Comparison of ENCODE assay signal across 1 cellular context in the genomic region with DNA sequence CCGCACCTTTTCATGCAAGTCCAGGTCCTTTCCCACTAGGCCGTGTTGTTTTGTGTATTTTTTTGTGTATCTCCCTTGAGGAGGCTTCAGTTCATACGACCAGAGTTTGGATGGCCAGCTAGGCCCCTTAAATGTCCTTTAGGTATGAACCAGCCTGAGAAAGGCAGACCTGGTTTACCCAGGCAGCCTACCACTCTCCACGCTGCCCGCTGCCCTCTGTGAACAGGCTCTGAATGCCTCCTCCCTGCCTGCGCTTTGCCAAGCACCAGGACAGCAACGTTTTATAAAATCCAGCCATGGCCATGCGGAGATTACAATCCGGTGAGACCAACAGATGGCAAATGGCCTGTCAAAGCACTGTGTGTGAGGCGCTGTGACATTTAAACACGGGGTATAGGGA.
TF ChIP-seq lines count a peak whose summit lies in the region.

No MANE protein-coding gene starts in this region.

TF ChIP-seq in GM12878, 131 proteins besides CTCF, POLR2A, EP300 and RAD21:
- TF ChIP-seq ZSCAN29 (IDR thresholded peaks at IDR 0.05) (no peak), SPI1 (IDR thresholded peaks at IDR 0.05; ENCODE audit: borderline replicate concordance, insufficient read depth, low read depth, low read length) (no peak), BCL11A (IDR thresholded peaks at IDR 0.05; ENCODE audit: low read depth, low read length) (no peak), ZNF622 (IDR thresholded peaks at IDR 0.05) (no peak), POLR2AphosphoS5 (IDR thresholded peaks at IDR 0.05; ENCODE audit: low read length) (no peak), DPF2 (IDR thresholded peaks at IDR 0.05) (no peak), IRF4 (IDR thresholded peaks at IDR 0.05; ENCODE audit: low read depth, low read length) (no peak), GABPA (IDR thresholded peaks at IDR 0.05; ENCODE audit: low read depth) (no peak), TAF1 (IDR thresholded peaks at IDR 0.05; ENCODE audit: borderline replicate concordance, low read depth, low read length) (no peak), CBX3 (IDR thresholded peaks at IDR 0.05; ENCODE audit: borderline replicate concordance, low read depth) (no peak), ZNF384 (IDR thresholded peaks at IDR 0.05; ENCODE audit: borderline replicate concordance, low read depth, low read length) (no peak)
- TF ChIP-seq, protein P1, sequence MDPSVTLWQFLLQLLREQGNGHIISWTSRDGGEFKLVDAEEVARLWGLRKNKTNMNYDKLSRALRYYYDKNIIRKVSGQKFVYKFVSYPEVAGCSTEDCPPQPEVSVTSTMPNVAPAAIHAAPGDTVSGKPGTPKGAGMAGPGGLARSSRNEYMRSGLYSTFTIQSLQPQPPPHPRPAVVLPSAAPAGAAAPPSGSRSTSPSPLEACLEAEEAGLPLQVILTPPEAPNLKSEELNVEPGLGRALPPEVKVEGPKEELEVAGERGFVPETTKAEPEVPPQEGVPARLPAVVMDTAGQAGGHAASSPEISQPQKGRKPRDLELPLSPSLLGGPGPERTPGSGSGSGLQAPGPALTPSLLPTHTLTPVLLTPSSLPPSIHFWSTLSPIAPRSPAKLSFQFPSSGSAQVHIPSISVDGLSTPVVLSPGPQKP (IDR thresholded peaks at IDR 0.05; ENCODE audit: low read depth, low read length), result no peak
- TF ChIP-seq, protein P2, sequence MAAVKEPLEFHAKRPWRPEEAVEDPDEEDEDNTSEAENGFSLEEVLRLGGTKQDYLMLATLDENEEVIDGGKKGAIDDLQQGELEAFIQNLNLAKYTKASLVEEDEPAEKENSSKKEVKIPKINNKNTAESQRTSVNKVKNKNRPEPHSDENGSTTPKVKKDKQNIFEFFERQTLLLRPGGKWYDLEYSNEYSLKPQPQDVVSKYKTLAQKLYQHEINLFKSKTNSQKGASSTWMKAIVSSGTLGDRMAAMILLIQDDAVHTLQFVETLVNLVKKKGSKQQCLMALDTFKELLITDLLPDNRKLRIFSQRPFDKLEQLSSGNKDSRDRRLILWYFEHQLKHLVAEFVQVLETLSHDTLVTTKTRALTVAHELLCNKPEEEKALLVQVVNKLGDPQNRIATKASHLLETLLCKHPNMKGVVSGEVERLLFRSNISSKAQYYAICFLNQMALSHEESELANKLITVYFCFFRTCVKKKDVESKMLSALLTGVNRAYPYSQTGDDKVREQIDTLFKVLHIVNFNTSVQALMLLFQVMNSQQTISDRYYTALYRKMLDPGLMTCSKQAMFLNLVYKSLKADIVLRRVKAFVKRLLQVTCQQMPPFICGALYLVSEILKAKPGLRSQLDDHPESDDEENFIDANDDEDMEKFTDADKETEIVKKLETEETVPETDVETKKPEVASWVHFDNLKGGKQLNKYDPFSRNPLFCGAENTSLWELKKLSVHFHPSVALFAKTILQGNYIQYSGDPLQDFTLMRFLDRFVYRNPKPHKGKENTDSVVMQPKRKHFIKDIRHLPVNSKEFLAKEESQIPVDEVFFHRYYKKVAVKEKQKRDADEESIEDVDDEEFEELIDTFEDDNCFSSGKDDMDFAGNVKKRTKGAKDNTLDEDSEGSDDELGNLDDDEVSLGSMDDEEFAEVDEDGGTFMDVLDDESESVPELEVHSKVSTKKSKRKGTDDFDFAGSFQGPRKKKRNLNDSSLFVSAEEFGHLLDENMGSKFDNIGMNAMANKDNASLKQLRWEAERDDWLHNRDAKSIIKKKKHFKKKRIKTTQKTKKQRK (IDR thresholded peaks at IDR 0.05; ENCODE audit: low read depth, low read length), result no peak
- TF ChIP-seq, protein P3, sequence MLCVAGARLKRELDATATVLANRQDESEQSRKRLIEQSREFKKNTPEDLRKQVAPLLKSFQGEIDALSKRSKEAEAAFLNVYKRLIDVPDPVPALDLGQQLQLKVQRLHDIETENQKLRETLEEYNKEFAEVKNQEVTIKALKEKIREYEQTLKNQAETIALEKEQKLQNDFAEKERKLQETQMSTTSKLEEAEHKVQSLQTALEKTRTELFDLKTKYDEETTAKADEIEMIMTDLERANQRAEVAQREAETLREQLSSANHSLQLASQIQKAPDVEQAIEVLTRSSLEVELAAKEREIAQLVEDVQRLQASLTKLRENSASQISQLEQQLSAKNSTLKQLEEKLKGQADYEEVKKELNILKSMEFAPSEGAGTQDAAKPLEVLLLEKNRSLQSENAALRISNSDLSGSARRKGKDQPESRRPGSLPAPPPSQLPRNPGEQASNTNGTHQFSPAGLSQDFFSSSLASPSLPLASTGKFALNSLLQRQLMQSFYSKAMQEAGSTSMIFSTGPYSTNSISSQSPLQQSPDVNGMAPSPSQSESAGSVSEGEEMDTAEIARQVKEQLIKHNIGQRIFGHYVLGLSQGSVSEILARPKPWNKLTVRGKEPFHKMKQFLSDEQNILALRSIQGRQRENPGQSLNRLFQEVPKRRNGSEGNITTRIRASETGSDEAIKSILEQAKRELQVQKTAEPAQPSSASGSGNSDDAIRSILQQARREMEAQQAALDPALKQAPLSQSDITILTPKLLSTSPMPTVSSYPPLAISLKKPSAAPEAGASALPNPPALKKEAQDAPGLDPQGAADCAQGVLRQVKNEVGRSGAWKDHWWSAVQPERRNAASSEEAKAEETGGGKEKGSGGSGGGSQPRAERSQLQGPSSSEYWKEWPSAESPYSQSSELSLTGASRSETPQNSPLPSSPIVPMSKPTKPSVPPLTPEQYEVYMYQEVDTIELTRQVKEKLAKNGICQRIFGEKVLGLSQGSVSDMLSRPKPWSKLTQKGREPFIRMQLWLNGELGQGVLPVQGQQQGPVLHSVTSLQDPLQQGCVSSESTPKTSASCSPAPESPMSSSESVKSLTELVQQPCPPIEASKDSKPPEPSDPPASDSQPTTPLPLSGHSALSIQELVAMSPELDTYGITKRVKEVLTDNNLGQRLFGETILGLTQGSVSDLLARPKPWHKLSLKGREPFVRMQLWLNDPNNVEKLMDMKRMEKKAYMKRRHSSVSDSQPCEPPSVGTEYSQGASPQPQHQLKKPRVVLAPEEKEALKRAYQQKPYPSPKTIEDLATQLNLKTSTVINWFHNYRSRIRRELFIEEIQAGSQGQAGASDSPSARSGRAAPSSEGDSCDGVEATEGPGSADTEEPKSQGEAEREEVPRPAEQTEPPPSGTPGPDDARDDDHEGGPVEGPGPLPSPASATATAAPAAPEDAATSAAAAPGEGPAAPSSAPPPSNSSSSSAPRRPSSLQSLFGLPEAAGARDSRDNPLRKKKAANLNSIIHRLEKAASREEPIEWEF (IDR thresholded peaks at IDR 0.05; ENCODE audit: insufficient replicate concordance, low read depth, low read length), result no peak
- TF ChIP-seq, protein P4, sequence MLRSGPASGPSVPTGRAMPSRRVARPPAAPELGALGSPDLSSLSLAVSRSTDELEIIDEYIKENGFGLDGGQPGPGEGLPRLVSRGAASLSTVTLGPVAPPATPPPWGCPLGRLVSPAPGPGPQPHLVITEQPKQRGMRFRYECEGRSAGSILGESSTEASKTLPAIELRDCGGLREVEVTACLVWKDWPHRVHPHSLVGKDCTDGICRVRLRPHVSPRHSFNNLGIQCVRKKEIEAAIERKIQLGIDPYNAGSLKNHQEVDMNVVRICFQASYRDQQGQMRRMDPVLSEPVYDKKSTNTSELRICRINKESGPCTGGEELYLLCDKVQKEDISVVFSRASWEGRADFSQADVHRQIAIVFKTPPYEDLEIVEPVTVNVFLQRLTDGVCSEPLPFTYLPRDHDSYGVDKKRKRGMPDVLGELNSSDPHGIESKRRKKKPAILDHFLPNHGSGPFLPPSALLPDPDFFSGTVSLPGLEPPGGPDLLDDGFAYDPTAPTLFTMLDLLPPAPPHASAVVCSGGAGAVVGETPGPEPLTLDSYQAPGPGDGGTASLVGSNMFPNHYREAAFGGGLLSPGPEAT (IDR thresholded peaks at IDR 0.05; ENCODE audit: low read depth), result no peak
- TF ChIP-seq, protein P5, sequence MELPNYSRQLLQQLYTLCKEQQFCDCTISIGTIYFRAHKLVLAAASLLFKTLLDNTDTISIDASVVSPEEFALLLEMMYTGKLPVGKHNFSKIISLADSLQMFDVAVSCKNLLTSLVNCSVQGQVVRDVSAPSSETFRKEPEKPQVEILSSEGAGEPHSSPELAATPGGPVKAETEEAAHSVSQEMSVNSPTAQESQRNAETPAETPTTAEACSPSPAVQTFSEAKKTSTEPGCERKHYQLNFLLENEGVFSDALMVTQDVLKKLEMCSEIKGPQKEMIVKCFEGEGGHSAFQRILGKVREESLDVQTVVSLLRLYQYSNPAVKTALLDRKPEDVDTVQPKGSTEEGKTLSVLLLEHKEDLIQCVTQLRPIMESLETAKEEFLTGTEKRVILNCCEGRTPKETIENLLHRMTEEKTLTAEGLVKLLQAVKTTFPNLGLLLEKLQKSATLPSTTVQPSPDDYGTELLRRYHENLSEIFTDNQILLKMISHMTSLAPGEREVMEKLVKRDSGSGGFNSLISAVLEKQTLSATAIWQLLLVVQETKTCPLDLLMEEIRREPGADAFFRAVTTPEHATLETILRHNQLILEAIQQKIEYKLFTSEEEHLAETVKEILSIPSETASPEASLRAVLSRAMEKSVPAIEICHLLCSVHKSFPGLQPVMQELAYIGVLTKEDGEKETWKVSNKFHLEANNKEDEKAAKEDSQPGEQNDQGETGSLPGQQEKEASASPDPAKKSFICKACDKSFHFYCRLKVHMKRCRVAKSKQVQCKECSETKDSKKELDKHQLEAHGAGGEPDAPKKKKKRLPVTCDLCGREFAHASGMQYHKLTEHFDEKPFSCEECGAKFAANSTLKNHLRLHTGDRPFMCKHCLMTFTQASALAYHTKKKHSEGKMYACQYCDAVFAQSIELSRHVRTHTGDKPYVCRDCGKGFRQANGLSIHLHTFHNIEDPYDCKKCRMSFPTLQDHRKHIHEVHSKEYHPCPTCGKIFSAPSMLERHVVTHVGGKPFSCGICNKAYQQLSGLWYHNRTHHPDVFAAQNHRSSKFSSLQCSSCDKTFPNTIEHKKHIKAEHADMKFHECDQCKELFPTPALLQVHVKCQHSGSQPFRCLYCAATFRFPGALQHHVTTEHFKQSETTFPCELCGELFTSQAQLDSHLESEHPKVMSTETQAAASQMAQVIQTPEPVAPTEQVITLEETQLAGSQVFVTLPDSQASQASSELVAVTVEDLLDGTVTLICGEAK (IDR thresholded peaks at IDR 0.05; ENCODE audit: borderline replicate concordance), result no peak
- TF ChIP-seq, protein P6, sequence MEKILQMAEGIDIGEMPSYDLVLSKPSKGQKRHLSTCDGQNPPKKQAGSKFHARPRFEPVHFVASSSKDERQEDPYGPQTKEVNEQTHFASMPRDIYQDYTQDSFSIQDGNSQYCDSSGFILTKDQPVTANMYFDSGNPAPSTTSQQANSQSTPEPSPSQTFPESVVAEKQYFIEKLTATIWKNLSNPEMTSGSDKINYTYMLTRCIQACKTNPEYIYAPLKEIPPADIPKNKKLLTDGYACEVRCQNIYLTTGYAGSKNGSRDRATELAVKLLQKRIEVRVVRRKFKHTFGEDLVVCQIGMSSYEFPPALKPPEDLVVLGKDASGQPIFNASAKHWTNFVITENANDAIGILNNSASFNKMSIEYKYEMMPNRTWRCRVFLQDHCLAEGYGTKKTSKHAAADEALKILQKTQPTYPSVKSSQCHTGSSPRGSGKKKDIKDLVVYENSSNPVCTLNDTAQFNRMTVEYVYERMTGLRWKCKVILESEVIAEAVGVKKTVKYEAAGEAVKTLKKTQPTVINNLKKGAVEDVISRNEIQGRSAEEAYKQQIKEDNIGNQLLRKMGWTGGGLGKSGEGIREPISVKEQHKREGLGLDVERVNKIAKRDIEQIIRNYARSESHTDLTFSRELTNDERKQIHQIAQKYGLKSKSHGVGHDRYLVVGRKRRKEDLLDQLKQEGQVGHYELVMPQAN (conservative IDR thresholded peaks at IDR 0.05), result no peak
TF ChIP-seq in GM12878: peak in this region for 0.
